37 cellular contexts compared by ENCODE assay signal in the genomic region with DNA sequence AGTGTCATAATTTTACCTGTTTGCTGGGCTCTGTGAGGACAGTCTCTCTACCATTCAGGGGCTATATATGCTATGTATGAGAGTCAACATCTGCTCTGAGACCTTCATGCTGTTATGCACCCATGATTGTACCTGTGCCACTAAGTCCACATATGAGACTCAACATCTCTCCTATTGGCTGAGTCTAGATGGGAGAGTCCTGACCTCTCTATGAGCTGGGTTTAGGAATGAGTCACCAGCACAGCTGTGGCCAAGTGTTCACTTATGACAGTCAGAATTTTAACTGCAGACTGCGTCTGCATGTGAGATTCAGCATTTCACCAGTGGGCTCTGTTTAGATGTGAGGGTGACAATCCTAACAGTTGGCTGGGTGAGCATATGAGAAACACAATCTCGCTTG. TPM values are rescaled to one million over a fixed set of nuclear protein-coding genes. Genes with fewer than 3 reads are reported as not detected.
"Had no signal": no experiment of that assay in that cellular context is flagged by ENCODE, and none has a peak within 500 bp of the region (broad histone marks: within the 10 kb centered on the region; RNA-seq: fewer than 3 reads in every experiment).

No MANE protein-coding gene starts in this region.

- H3K4me3 Mint-ChIP-seq: activated B cell treated with CpG ODN at 0.5 μM for 24 hours; activated CD8-positive, alpha-beta T cell treated with anti-CD3 and anti-CD28 coated beads for 36 hours; activated naive CD4-positive, alpha-beta T cell treated with anti-CD3 and anti-CD28 coated beads, Interleukin-2, amount 10 ng/mL, durations not matched to agents 7 days and 5 days; activated naive CD8-positive, alpha-beta T cell treated with anti-CD3 and anti-CD28 coated beads, Interleukin-2, amount 10 ng/mL, durations not matched to agents 7 days and 5 days; activated T-helper 1 cell treated with anti-CD3 and anti-CD28 coated beads, Interleukin-12 subunit alpha, Interleukin-12 subunit beta, Interleukin-2, Interleukin-4 antibody, amounts not matched to agents 30 ng/mL and 10 ng/mL and 1 ng/mL, durations not matched to agents 14 hours and 24 hours and 36 hours; central memory CD8-positive, alpha-beta T cell; effector memory CD8-positive, alpha-beta T cell; T-helper 17 cell; T-helper 2 cell treated with Interferon-gamma antibody and Interleukin-4, amounts not matched to agents 5 μg/mL and 100 μg/mL, for 36 hours had no signal

- H3K36me3 ChIP-seq: brain microvascular endothelial cell, esophagus squamous epithelium, WERI-Rb-1 had no signal

- H3K4me3 ChIP-seq: esophagus squamous epithelium had no signal

- H3K36me3 Mint-ChIP-seq: activated naive CD4-positive, alpha-beta T cell treated with anti-CD3 and anti-CD28 coated beads, Interleukin-2, amount 10 ng/mL, durations not matched to agents 7 days and 5 days; activated naive CD8-positive, alpha-beta T cell treated with anti-CD3 and anti-CD28 coated beads, Interleukin-2, amount 10 ng/mL, durations not matched to agents 7 days and 5 days had no signal

- H3K27me3 ChIP-seq: brain microvascular endothelial cell, esophagus squamous epithelium had no signal

- H3K27me3 Mint-ChIP-seq: activated B cell treated with CpG ODN at 0.5 μM for 24 hours; activated CD8-positive, alpha-beta T cell treated with anti-CD3 and anti-CD28 coated beads for 36 hours; activated naive CD4-positive, alpha-beta T cell treated with anti-CD3 and anti-CD28 coated beads, Interleukin-2, amount 10 ng/mL, durations not matched to agents 7 days and 5 days; activated naive CD8-positive, alpha-beta T cell treated with anti-CD3 and anti-CD28 coated beads, Interleukin-2, amount 10 ng/mL, durations not matched to agents 7 days and 5 days; central memory CD8-positive, alpha-beta T cell; effector memory CD8-positive, alpha-beta T cell; T-helper 17 cell had no signal

- H3K4me1 Mint-ChIP-seq: activated B cell treated with CpG ODN at 0.5 μM for 24 hours; activated naive CD4-positive, alpha-beta T cell treated with anti-CD3 and anti-CD28 coated beads, Interleukin-2, amount 10 ng/mL, durations not matched to agents 7 days and 5 days; activated naive CD8-positive, alpha-beta T cell treated with anti-CD3 and anti-CD28 coated beads, Interleukin-2, amount 10 ng/mL, durations not matched to agents 7 days and 5 days; central memory CD8-positive, alpha-beta T cell; T-helper 17 cell had no signal

- H3K4me1 ChIP-seq: esophagus squamous epithelium had no signal

- DNase-seq: activated B cell treated with CpG ODN at 0.5 μM for 24 hours; activated CD4-positive, alpha-beta T cell treated with anti-CD3 and anti-CD28 coated beads for 48 hours; activated CD4-positive, alpha-beta T cell treated with anti-CD3 and anti-CD28 coated beads, Interleukin-2, amount 50 U/mL, for 1 hour; activated CD4-positive, alpha-beta T cell treated with anti-CD3 and anti-CD28 coated beads, Interleukin-2, amount 50 U/mL, for 48 hours; activated CD8-positive, alpha-beta memory T cell treated with anti-CD3 and anti-CD28 coated beads for 24 hours; activated CD8-positive, alpha-beta T cell treated with anti-CD3 and anti-CD28 coated beads for 36 hours; activated gamma-delta T cell; activated naive CD4-positive, alpha-beta T cell; activated naive CD4-positive, alpha-beta T cell treated with anti-CD3 and anti-CD28 coated beads, Interleukin-2, amount 10 ng/mL, durations not matched to agents 7 days and 5 days; activated naive CD8-positive, alpha-beta T cell treated with anti-CD3 and anti-CD28 coated beads, Interleukin-2, amount 10 ng/mL, durations not matched to agents 7 days and 5 days; activated T-cell treated with anti-CD3 and anti-CD28 coated beads, Interleukin-2, amount 50 U/mL, for 1 hour; activated T-cell treated with anti-CD3 and anti-CD28 coated beads, Interleukin-2, amount 50 U/mL, for 48 hours; anterior cingulate cortex; brain microvascular endothelial cell; cortex of kidney; dermis blood vessel endothelial cell; effector CD4-positive, alpha-beta T cell; effector memory CD8-positive, alpha-beta T cell; erythroblast; esophagus squamous epithelium; head of caudate nucleus; T-helper 1 cell; T-helper 17 cell; T1000; WERI-Rb-1 had no signal

- H3K27ac ChIP-seq: brain microvascular endothelial cell, esophagus squamous epithelium, WERI-Rb-1 had no signal

- FAIRE-seq: astrocyte, bronchial epithelial cell, frontal cortex had no signal

- ATAC-seq: activated CD4-positive, CD25-positive, alpha-beta regulatory T cell treated with anti-CD3 and anti-CD28 coated beads, Interleukin-2, amount 50 U/mL, for 24 hours; activated CD8-positive, alpha-beta T cell treated with anti-CD3 and anti-CD28 coated beads for 36 hours; activated naive CD4-positive, alpha-beta T cell treated with anti-CD3 and anti-CD28 coated beads, Interleukin-2, amount 50 U/mL, for 72 hours; effector memory CD8-positive, alpha-beta T cell; T-helper 17 cell had no signal

- H3K27ac Mint-ChIP-seq: activated B cell treated with CpG ODN at 0.5 μM for 24 hours; activated CD8-positive, alpha-beta T cell treated with anti-CD3 and anti-CD28 coated beads for 36 hours; activated naive CD4-positive, alpha-beta T cell treated with anti-CD3 and anti-CD28 coated beads, Interleukin-2, amount 10 ng/mL, durations not matched to agents 7 days and 5 days; activated naive CD4-positive, alpha-beta T cell treated with anti-CD3 and anti-CD28 coated beads, Interleukin-2, amount 50 U/mL, for 72 hours; activated naive CD8-positive, alpha-beta T cell treated with anti-CD3 and anti-CD28 coated beads, Interleukin-2, amount 10 ng/mL, durations not matched to agents 7 days and 5 days; activated T-helper 1 cell treated with anti-CD3 and anti-CD28 coated beads, Interleukin-12 subunit alpha, Interleukin-12 subunit beta, Interleukin-2, Interleukin-4 antibody, amounts not matched to agents 30 ng/mL and 10 ng/mL and 1 ng/mL, durations not matched to agents 14 hours and 24 hours and 36 hours; effector memory CD8-positive, alpha-beta T cell; T-helper 17 cell; T-helper 2 cell treated with Interferon-gamma antibody and Interleukin-4, amounts not matched to agents 5 μg/mL and 100 μg/mL, for 36 hours had no signal

RNA-seq across cellular contexts. Expression of a gene that starts 49.5 kb away (rescaled TPM):
- total RNA-seq: activated B cell treated with CpG ODN at 0.5 μM for 24 hours; activated CD8-positive, alpha-beta T cell treated with anti-CD3 and anti-CD28 coated beads for 36 hours; activated naive CD4-positive, alpha-beta T cell treated with anti-CD3 and anti-CD28 coated beads, Interleukin-2, amount 50 U/mL, for 72 hours; activated naive CD8-positive, alpha-beta T cell treated with anti-CD3 and anti-CD28 coated beads, Interleukin-2, amount 10 ng/mL, durations not matched to agents 7 days and 5 days; activated T-helper 1 cell treated with anti-CD3 and anti-CD28 coated beads, Interleukin-12 subunit alpha, Interleukin-12 subunit beta, Interleukin-2, Interleukin-4 antibody, amounts not matched to agents 30 ng/mL and 10 ng/mL and 1 ng/mL, durations not matched to agents 14 hours and 24 hours and 36 hours; astrocyte; bronchial epithelial cell; cardiac septum; cerebellum; dermis blood vessel endothelial cell; esophagus squamous epithelium; fibroblast of lung; fibroblast of villous mesenchyme; frontal cortex; T-helper 17 cell had no signal
